2 cellular contexts compared by ENCODE assay signal in the genomic region with DNA sequence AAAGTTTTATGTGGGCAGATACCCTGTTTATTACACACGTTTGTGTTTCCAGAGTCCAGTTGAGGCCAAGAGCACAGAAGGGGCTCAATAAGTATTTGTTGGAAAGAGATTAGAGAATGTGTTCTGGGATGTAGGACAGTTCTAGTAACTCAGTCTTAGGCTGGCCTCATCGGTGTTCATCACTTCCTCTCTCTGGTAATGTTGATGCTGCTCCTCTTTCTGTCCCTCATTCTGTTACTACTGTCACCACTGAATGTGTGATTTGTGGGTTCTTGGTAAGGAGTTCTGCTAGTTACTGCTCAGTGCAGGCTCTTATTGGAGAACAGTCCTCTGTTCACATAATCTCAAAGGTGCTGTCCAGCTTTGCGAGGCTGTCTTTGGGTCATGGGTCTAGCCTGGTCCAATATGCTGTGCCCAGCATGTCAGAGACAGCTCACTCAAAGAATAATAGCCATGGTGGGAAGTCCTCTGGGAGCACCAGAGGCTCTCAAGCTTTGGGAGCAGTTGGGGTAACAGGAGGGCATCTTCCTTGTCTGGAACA.
TF ChIP-seq lines count a peak whose summit lies in the region.

No MANE protein-coding gene starts in this region.

TF ChIP-seq in Ishikawa, 13 proteins besides CTCF, POLR2A, EP300 and RAD21:
- TF ChIP-seq REST (IDR thresholded peaks at IDR 0.05; ENCODE audit: low read depth) (peak; percentile 47; the same call in 1 of the 2 replicates), NFIC (IDR thresholded peaks at IDR 0.05) (no peak)

TF ChIP-seq in K562, 482 proteins besides CTCF, POLR2A, EP300 and RAD21 (continued from another document):
- TF ChIP-seq ZNF609 (CRISPR knock-in tag; IDR thresholded peaks at IDR 0.05; ENCODE audit: borderline replicate concordance), result no peak
- TF ChIP-seq ZNF551 (CRISPR knock-in tag; IDR thresholded peaks at IDR 0.05), result no peak
- peak; percentile 31; the same call in 1 of the 2 replicates for TF ChIP-seq SPI1 (IDR thresholded peaks at IDR 0.05; ENCODE audit: borderline replicate concordance, low read depth, low read length)
TF ChIP-seq in K562: peak in this region for 2.
